Comparison of ENCODE assay signal across 21 cellular contexts in genomic region chr15:99296386-99296785, GRCh38. TPM values are rescaled to one million over a fixed set of nuclear protein-coding genes. Genes with fewer than 3 reads are reported as not detected.
DNase-seq lines count a peak whose midpoint lies in the region; ATAC-seq, FAIRE-seq and TF ChIP-seq lines count a peak whose summit lies in the region.
"Had no signal": no experiment of that assay in that cellular context is flagged by ENCODE, and none has a peak within 500 bp of the region (broad histone marks: within the 10 kb centered on the region; RNA-seq: fewer than 3 reads in every experiment).

No MANE protein-coding gene starts in this region.

- H3K27me3 ChIP-seq in GM23248 (replicated peaks; ENCODE audit: insufficient read depth) (no peaks in the 10 kb centered on the region), astrocyte (ENCODE audit: insufficient read depth, low read length) (no peaks in the 10 kb centered on the region)
- H3K27me3 ChIP-seq: SJSA1 had no signal

- H4K20me1 ChIP-seq in GM23248 (ENCODE audit: insufficient read depth), result no peaks in the 10 kb centered on the region
- H4K20me1 ChIP-seq in astrocyte (ENCODE audit: insufficient read depth, low read length), result no peaks in the 10 kb centered on the region

- FAIRE-seq in astrocyte (lab: Jason Lieb, UNC), result no peak

- H3K9me3 ChIP-seq in GM23248 (ENCODE audit: low read depth) (no peaks in the 10 kb centered on the region), astrocyte (ENCODE audit: insufficient read depth, low read depth, low read length) (no peaks in the 10 kb centered on the region)

- no peaks in the 10 kb centered on the region for H3K9me2 ChIP-seq in GM23248 (ENCODE audit: insufficient read depth)

- H3K4me3 Mint-ChIP-seq in astrocyte (ENCODE audit: unreplicated experiment), result no peak overlapping the region
- no peak overlapping the region for H3K4me3 Mint-ChIP-seq in neural crest cell
- H3K4me3 Mint-ChIP-seq: B cell, CD14-positive monocyte had no signal

- no peak overlapping the region for H3K27ac ChIP-seq in GM23248
- H3K27ac ChIP-seq in astrocyte (ENCODE audit: low read depth, low read length), result no peak overlapping the region
- H3K27ac ChIP-seq: SJSA1 had no signal

- TF ChIP-seq CTCF in astrocyte (IDR thresholded peaks at IDR 0.05; ENCODE audit: insufficient read depth, low read depth, low read length) (no peak), neural crest cell (conservative IDR thresholded peaks at IDR 0.05) (no peak)

- H3K36me3 ChIP-seq in GM23248 (ENCODE audit: low read depth) (no peaks in the 10 kb centered on the region), astrocyte (ENCODE audit: insufficient read depth, low read length) (no peaks in the 10 kb centered on the region)

- 67 to 68% methylated on average over 2 of the region's 2 CpGs for WGBS in GM23248 (ENCODE audit: low coverage in 1 of 2, low lambda C conversion rate in 2 of 2, missing lambda C conversion rate in 2 of 2), 2 experiments

- in situ Hi-C loops in GM23248 (cut with MboI) (no loop called here), G401 (cut with HindIII; ENCODE audit: low sequenced_read_pairs) (no loop called here)

- H2AFZ ChIP-seq in GM23248 (no peak overlapping the region), astrocyte (ENCODE audit: low read depth, low read length) (no peak overlapping the region)

- no peak for ATAC-seq in GM21528 (IDR thresholded peaks at IDR 0.05; ENCODE audit: low FRiP score, unreplicated experiment)
- ATAC-seq: Right ventricle myocardium inferior had no signal

- 0 out of 2 replicates have a peak, but pooled peaks cover 7% of the 10 kb centered on the region for H3K4me1 ChIP-seq in GM23248 (ENCODE audit: insufficient read depth)
- no peaks in the 10 kb centered on the region for H3K4me1 ChIP-seq in astrocyte (ENCODE audit: insufficient read depth, low read length)
- H3K4me1 ChIP-seq: SJSA1 had no signal

- H3K27me3 Mint-ChIP-seq in astrocyte (ENCODE audit: low read depth, unreplicated experiment) (no peaks in the 10 kb centered on the region), neural crest cell (ENCODE audit: low read depth) (no peaks in the 10 kb centered on the region)
- H3K27me3 Mint-ChIP-seq: B cell had no signal

- H3K9me3 Mint-ChIP-seq in astrocyte (ENCODE audit: unreplicated experiment) (peaks cover 16% of the 10 kb centered on the region), neural crest cell (peaks cover 10% of the 10 kb centered on the region)

- no peaks in the 10 kb centered on the region for H3F3A ChIP-seq in GM23248 (ENCODE audit: insufficient read depth)

- H3K4me1 Mint-ChIP-seq in astrocyte (ENCODE audit: low read depth, unreplicated experiment) (no peaks in the 10 kb centered on the region), neural crest cell (no peaks in the 10 kb centered on the region)
- H3K4me1 Mint-ChIP-seq: CD14-positive monocyte had no signal

- no peak overlapping the region for H3K9ac ChIP-seq in GM23248
- H3K9ac ChIP-seq in astrocyte (ENCODE audit: low read length), result no peak overlapping the region

- H3K4me2 ChIP-seq in GM23248 (ENCODE audit: unreplicated experiment), result no peak overlapping the region
- no peak overlapping the region for H3K4me2 ChIP-seq in astrocyte (ENCODE audit: low read length)

- DNase-seq in GM23248, result peak; percentile 13
- peak; percentile 50 for DNase-seq in astrocyte (ENCODE audit: low read depth)
- no peak for DNase-seq in neural crest cell (ENCODE audit: low read depth, low spot score)
- DNase-seq in activated CD8-positive, alpha-beta memory T cell treated with anti-CD3 and anti-CD28 coated beads, Interleukin-2, amount 50 U/mL, for 4 hours, result no peak
- no peak for DNase-seq in G401 (ENCODE audit: low spot score)
- DNase-seq in NCI-H2081 (lab: John Stamatoyannopoulos, UW), result no peak
- DNase-seq: EL, HCEC 1CT, KG1, NCI-H1417, NCI-H1694 treated with DMSO at 0.1 percent for 48 hours, NCI-H2107, NCI-H446 treated with DMSO at 0.1 percent for 48 hours, NCI-H526 treated with DMSO at 0.1 percent for 48 hours, OCI-M1, T-helper 1 cell had no signal

- peaks cover 25% of the 10 kb centered on the region for H3K36me3 Mint-ChIP-seq in astrocyte (ENCODE audit: low read depth, unreplicated experiment)
- H3K36me3 Mint-ChIP-seq in neural crest cell (ENCODE audit: low read depth), result peaks cover 31% of the 10 kb centered on the region

- H3K4me3 ChIP-seq in GM23248, result no peak overlapping the region
- no peak overlapping the region for H3K4me3 ChIP-seq in astrocyte (ENCODE audit: insufficient read depth, low read depth, low read length)
- H3K4me3 ChIP-seq: SJSA1 had no signal

- H3K27ac Mint-ChIP-seq in astrocyte (ENCODE audit: unreplicated experiment) (no peak overlapping the region), neural crest cell (ENCODE audit: unreplicated experiment) (peak overlapping the region; percentile 50)

- no peaks in the 10 kb centered on the region for H3K79me2 ChIP-seq in GM23248 (ENCODE audit: insufficient read depth)
- H3K79me2 ChIP-seq in astrocyte (ENCODE audit: insufficient read depth, low read length), result no peaks in the 10 kb centered on the region

RNA-seq across cellular contexts. Expression of gene LRRC28, which starts 45.1 kb away (rescaled TPM):
- total RNA-seq in GM23248 (2014; rRNA removed; shearing (Covaris generic)), result 15.8 and 30.8 TPM in 2 replicates
- polyA plus RNA-seq in GM23248 (2016; fragmentation: Nextera tagmentation; extraction: Ambion mirVana), result 18.4 and 19.8 TPM in 2 replicates
- 28.1 and 30.7 TPM in 2 replicates for total RNA-seq in astrocyte
- 28.8 and 34.4 TPM in 2 replicates for total RNA-seq in neural crest cell
- total RNA-seq in G401 (2014; rRNA removed; shearing (Covaris generic)), result 31.8 and 67.0 TPM in 2 replicates

RNA-seq across cellular contexts. Expression of gene TTC23, which starts 47.0 kb away (rescaled TPM):
- 18.6 and 21.0 TPM in 2 replicates for total RNA-seq in GM23248 (2014; rRNA removed; shearing (Covaris generic))
- 10.0 and 10.8 TPM in 2 replicates for polyA plus RNA-seq in GM23248 (2016; fragmentation: Nextera tagmentation; extraction: Ambion mirVana)
- total RNA-seq in astrocyte, result 20.2 and 22.1 TPM in 2 replicates
- total RNA-seq in neural crest cell, result 25.7 and 33.0 TPM in 2 replicates
- 22.6 and 31.5 TPM in 2 replicates for total RNA-seq in G401 (2014; rRNA removed; shearing (Covaris generic))

Comparison
In these comparisons a context has a peak if more than half of its experiments do, and no peak if none do; other contexts are left out.
1. DNase-seq: peak in GM23248 (single experiment) and astrocyte (single experiment); none in neural crest cell (single experiment), activated CD8-positive, alpha-beta memory T cell treated with anti-CD3 and anti-CD28 coated beads, Interleukin-2, amount 50 U/mL, for 4 hours (single experiment), G401 (single experiment) and NCI-H2081 (0 of 2).